In the genomic region with DNA sequence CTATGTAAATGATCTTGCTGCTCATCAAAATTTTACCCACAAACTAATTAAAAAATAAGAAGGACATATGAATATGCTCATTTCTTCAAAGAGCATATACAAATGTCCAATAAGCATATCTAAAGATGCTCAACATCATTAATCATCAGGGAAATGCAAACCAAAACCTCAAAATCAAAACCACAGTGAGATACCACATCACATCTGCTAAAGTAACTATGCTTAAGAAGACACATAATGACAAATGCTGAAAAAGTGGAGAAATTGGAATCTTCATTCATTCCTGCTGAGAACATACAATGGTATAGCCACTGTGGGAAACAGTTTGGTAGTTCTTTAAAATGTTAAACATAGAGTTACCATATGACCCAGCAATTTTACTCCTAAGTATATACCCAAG, we compare ENCODE assay signal across 31 cellular contexts.
"Had no signal": no experiment of that assay in that cellular context is flagged by ENCODE, and none has a peak within 500 bp of the region (broad histone marks: within the 10 kb centered on the region; RNA-seq: fewer than 3 reads in every experiment).

No MANE protein-coding gene starts in this region.

- H3K4me3 Mint-ChIP-seq: activated B cell treated with CpG ODN at 0.5 μM for 24 hours; activated CD4-positive, alpha-beta memory T cell treated with anti-CD3 and anti-CD28 coated beads for 36 hours; activated naive CD4-positive, alpha-beta T cell treated with anti-CD3 and anti-CD28 coated beads, Interleukin-2, amount 10 ng/mL, durations not matched to agents 7 days and 5 days; activated naive CD8-positive, alpha-beta T cell treated with anti-CD3 and anti-CD28 coated beads, Interleukin-2, amount 10 ng/mL, durations not matched to agents 7 days and 5 days; activated T-cell treated with anti-CD3 and anti-CD28 coated beads, Interleukin-2, amount 50 U/mL, for 24 hours; activated T-cell treated with anti-CD3 and anti-CD28 coated beads, Interleukin-2, amount 50 U/mL, for 72 hours; brain; T-helper 17 cell; T-helper 2 cell treated with Interferon-gamma antibody and Interleukin-4, amounts not matched to agents 5 μg/mL and 100 μg/mL, for 36 hours had no signal

- ATAC-seq: activated CD4-positive, CD25-positive, alpha-beta regulatory T cell treated with anti-CD3 and anti-CD28 coated beads, Interleukin-2, amount 50 U/mL, for 24 hours; activated naive CD4-positive, alpha-beta T cell treated with anti-CD3 and anti-CD28 coated beads, Interleukin-2, amount 50 U/mL, for 72 hours; activated T-cell treated with anti-CD3 and anti-CD28 coated beads, Interleukin-2, amount 50 U/mL, for 72 hours; gastroesophageal sphincter; T-helper 17 cell had no signal

- H3K4me1 Mint-ChIP-seq: activated B cell treated with CpG ODN at 0.5 μM for 24 hours; activated naive CD4-positive, alpha-beta T cell treated with anti-CD3 and anti-CD28 coated beads, Interleukin-2, amount 10 ng/mL, durations not matched to agents 7 days and 5 days; activated naive CD8-positive, alpha-beta T cell treated with anti-CD3 and anti-CD28 coated beads, Interleukin-2, amount 10 ng/mL, durations not matched to agents 7 days and 5 days; T-helper 17 cell had no signal

- H3K27ac Mint-ChIP-seq: activated B cell treated with CpG ODN at 0.5 μM for 24 hours; activated CD4-positive, alpha-beta memory T cell treated with anti-CD3 and anti-CD28 coated beads for 36 hours; activated naive CD4-positive, alpha-beta T cell treated with anti-CD3 and anti-CD28 coated beads, Interleukin-2, amount 10 ng/mL, durations not matched to agents 7 days and 5 days; activated naive CD4-positive, alpha-beta T cell treated with anti-CD3 and anti-CD28 coated beads, Interleukin-2, amount 50 U/mL, for 72 hours; activated naive CD8-positive, alpha-beta T cell treated with anti-CD3 and anti-CD28 coated beads, Interleukin-2, amount 10 ng/mL, durations not matched to agents 7 days and 5 days; activated T-cell treated with anti-CD3 and anti-CD28 coated beads, Interleukin-2, amount 50 U/mL, for 24 hours; activated T-cell treated with anti-CD3 and anti-CD28 coated beads, Interleukin-2, amount 50 U/mL, for 72 hours; brain; T-helper 17 cell; T-helper 2 cell treated with Interferon-gamma antibody and Interleukin-4, amounts not matched to agents 5 μg/mL and 100 μg/mL, for 36 hours had no signal

- H3K27me3 ChIP-seq: cardiac muscle cell, colonic mucosa, esophagus squamous epithelium, gastroesophageal sphincter had no signal

- H3K9me3 ChIP-seq: breast epithelium, colonic mucosa, esophagus squamous epithelium, gastroesophageal sphincter had no signal

- H3K27me3 Mint-ChIP-seq: activated B cell treated with CpG ODN at 0.5 μM for 24 hours; activated CD4-positive, alpha-beta memory T cell treated with anti-CD3 and anti-CD28 coated beads for 36 hours; activated naive CD4-positive, alpha-beta T cell treated with anti-CD3 and anti-CD28 coated beads, Interleukin-2, amount 10 ng/mL, durations not matched to agents 7 days and 5 days; activated naive CD8-positive, alpha-beta T cell treated with anti-CD3 and anti-CD28 coated beads, Interleukin-2, amount 10 ng/mL, durations not matched to agents 7 days and 5 days; brain; T-helper 17 cell had no signal

- DNase-seq: activated B cell treated with CpG ODN at 0.5 μM for 24 hours; activated CD4-positive, alpha-beta memory T cell treated with anti-CD3 and anti-CD28 coated beads for 36 hours; activated CD4-positive, alpha-beta T cell treated with anti-CD3 and anti-CD28 coated beads for 48 hours; activated CD8-positive, alpha-beta memory T cell treated with anti-CD3 and anti-CD28 coated beads, Interleukin-2, amount 50 U/mL, for 48 hours; activated gamma-delta T cell; activated naive CD4-positive, alpha-beta T cell; activated naive CD4-positive, alpha-beta T cell treated with anti-CD3 and anti-CD28 coated beads, Interleukin-2, amount 10 ng/mL, durations not matched to agents 7 days and 5 days; activated naive CD8-positive, alpha-beta T cell treated with anti-CD3 and anti-CD28 coated beads, Interleukin-2, amount 10 ng/mL, durations not matched to agents 7 days and 5 days; activated T-cell treated with anti-CD3 and anti-CD28 coated beads for 4 hours; activated T-cell treated with anti-CD3 and anti-CD28 coated beads, Interleukin-2, amount 50 U/mL, for 24 hours; activated T-cell treated with anti-CD3 and anti-CD28 coated beads, Interleukin-2, amount 50 U/mL, for 72 hours; amniotic stem cell; anterior cingulate cortex; central memory CD4-positive, alpha-beta T cell; cerebellar nuclear complex; colonic mucosa; effector CD8-positive, alpha-beta T cell; esophagus squamous epithelium; foreskin melanocyte; T-helper 1 cell; T-helper 17 cell; T1000; WERI-Rb-1 had no signal

- H3K9me3 Mint-ChIP-seq: activated B cell treated with CpG ODN at 0.5 μM for 24 hours; activated naive CD4-positive, alpha-beta T cell treated with anti-CD3 and anti-CD28 coated beads, Interleukin-2, amount 10 ng/mL, durations not matched to agents 7 days and 5 days; activated naive CD4-positive, alpha-beta T cell treated with anti-CD3 and anti-CD28 coated beads, Interleukin-2, amount 50 U/mL, for 72 hours; activated naive CD8-positive, alpha-beta T cell treated with anti-CD3 and anti-CD28 coated beads, Interleukin-2, amount 10 ng/mL, durations not matched to agents 7 days and 5 days; activated T-cell treated with anti-CD3 and anti-CD28 coated beads, Interleukin-2, amount 50 U/mL, for 72 hours had no signal

- H3K4me3 ChIP-seq: breast epithelium, cardiac muscle cell, colonic mucosa, esophagus squamous epithelium, gastroesophageal sphincter had no signal

- H3K27ac ChIP-seq: breast epithelium, cardiac muscle cell, colonic mucosa, epithelial cell of prostate, esophagus squamous epithelium, gastroesophageal sphincter, WERI-Rb-1 had no signal

- H3K36me3 ChIP-seq: breast epithelium, cardiac muscle cell, colonic mucosa, esophagus squamous epithelium, gastroesophageal sphincter, WERI-Rb-1 had no signal

- H3K36me3 Mint-ChIP-seq: activated CD4-positive, alpha-beta memory T cell treated with anti-CD3 and anti-CD28 coated beads for 36 hours; activated naive CD4-positive, alpha-beta T cell treated with anti-CD3 and anti-CD28 coated beads, Interleukin-2, amount 10 ng/mL, durations not matched to agents 7 days and 5 days; activated naive CD4-positive, alpha-beta T cell treated with anti-CD3 and anti-CD28 coated beads, Interleukin-2, amount 50 U/mL, for 72 hours; activated naive CD8-positive, alpha-beta T cell treated with anti-CD3 and anti-CD28 coated beads, Interleukin-2, amount 10 ng/mL, durations not matched to agents 7 days and 5 days; brain had no signal

- H3K4me1 ChIP-seq: breast epithelium, colonic mucosa, esophagus squamous epithelium, gastroesophageal sphincter had no signal
